In the genomic region with DNA sequence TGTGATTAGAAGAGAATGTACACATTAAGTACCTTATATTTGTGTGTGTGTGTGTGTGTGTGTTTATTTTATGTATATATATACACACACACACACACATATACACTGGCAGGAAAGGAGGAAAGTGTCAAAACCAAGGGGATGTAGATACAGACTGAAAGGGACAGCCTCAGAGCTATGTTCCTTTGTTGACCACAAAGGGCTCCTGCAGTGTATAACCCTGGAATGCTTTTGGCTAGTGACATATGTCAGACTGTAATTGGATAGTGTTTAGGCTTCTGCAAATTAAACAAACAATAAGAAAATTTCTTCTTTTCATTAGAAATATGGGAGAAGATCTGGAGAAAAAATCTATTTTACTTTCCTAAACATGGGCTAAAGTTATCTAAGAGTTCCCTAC, we compare ENCODE assay signal across 19 cellular contexts. TPM values are rescaled to one million over a fixed set of nuclear protein-coding genes. Genes with fewer than 3 reads are reported as not detected.
DNase-seq lines count a peak whose midpoint lies in the region; ATAC-seq, FAIRE-seq and TF ChIP-seq lines count a peak whose summit lies in the region.
"Had no signal": no experiment of that assay in that cellular context is flagged by ENCODE, and none has a peak within 500 bp of the region (broad histone marks: within the 10 kb centered on the region; RNA-seq: fewer than 3 reads in every experiment).

No MANE protein-coding gene starts in this region.

- CTCF ChIA-PET in HepG2 (lab: Yijun Ruan, JAX; ENCODE audit: low intra/inter-chr PET ratio, low total read pairs) (no interaction called here), OCI-LY7 (lab: Charles Lee; ENCODE audit: unreplicated experiment) (no interaction called here)

- FAIRE-seq in HepG2 (lab: Jason Lieb, UNC) = no peak
- FAIRE-seq: H54 had no signal

- peaks cover 16% of the 10 kb centered on the region for H3K4me1 ChIP-seq in HepG2 (ENCODE audit: insufficient read depth, low read length)
- peaks cover 0 to 18% (median 5%) of the 10 kb centered on the region in 4 donors for H3K4me1 ChIP-seq in right lobe of liver
- H3K4me1 ChIP-seq in OCI-LY7 (ENCODE audit: insufficient read depth, low read length, poor library complexity, severe bottlenecking) = no peaks in the 10 kb centered on the region
- no peaks in the 10 kb centered on the region for H3K4me1 ChIP-seq in mesenchymal stem cell (ENCODE audit: control insufficient read depth, insufficient read depth, low read depth, low read length)
- peaks cover 0 to 21% (median 15%) of the 10 kb centered on the region in 5 donors for H3K4me1 ChIP-seq in subcutaneous abdominal adipose tissue (ENCODE audit: control insufficient read depth in 5 of 5, insufficient read depth in 5 of 5, low read length in 5 of 5)

- BruUV-seq in HepG2 (replicated peaks; lab: Mats Ljungman, UMichigan) (TSS peak; percentile 29), OCI-LY7 (replicated peaks; lab: Mats Ljungman, UMichigan) (TSS peak; percentile 29)

- H2BK12ac ChIP-seq in mesenchymal stem cell (ENCODE audit: low read length in 2 of 2) = no peak overlapping the region

- H2AFZ ChIP-seq in HepG2 (ENCODE audit: low read length) (no peak overlapping the region), OCI-LY7 (ENCODE audit: low read length) (no peak overlapping the region), mesenchymal stem cell (ENCODE audit: low read depth, low read length) (no peak overlapping the region)

- TF ChIP-seq EP300 in HepG2 (IDR thresholded peaks at IDR 0.05; ENCODE audit: low read depth in 2 of 2, low read length in 2 of 2) = no peak
- no peak for TF ChIP-seq EP300 in HepG2 (CRISPR knock-in tag; IDR thresholded peaks at IDR 0.05; ENCODE audit: borderline replicate concordance)

- POLR2A ChIA-PET in HepG2 (lab: Yijun Ruan, JAX) (no interaction called here), OCI-LY7 (lab: Charles Lee) (interaction anchor here (0.6 kb wide), 1 partner anchor 11 kb away, joined by 3 read pairs; no protein-coding TSS in a partner anchor)

- H3K9ac ChIP-seq in HepG2 (ENCODE audit: insufficient read depth, low read depth, low read length) = no peak overlapping the region
- H3K9ac ChIP-seq in mesenchymal stem cell (ENCODE audit: low read length) = peak overlapping the region; percentile 46
- no peak overlapping the region for H3K9ac ChIP-seq in subcutaneous abdominal adipose tissue (ENCODE audit: low read length in 5 of 5)

- H3K27me3 ChIP-seq in HepG2 (ENCODE audit: control insufficient read depth in 1 of 2, insufficient read depth in 2 of 2, low read length in 2 of 2) (no peaks in the 10 kb centered on the region), right lobe of liver (no peaks in the 10 kb centered on the region), mesenchymal stem cell (ENCODE audit: control insufficient read depth in 1 of 2, insufficient read depth in 1 of 2, low read length in 2 of 2) (no peaks in the 10 kb centered on the region), subcutaneous abdominal adipose tissue (ENCODE audit: control insufficient read depth in 5 of 5, insufficient read depth in 4 of 5, low read length in 5 of 5) (no peaks in the 10 kb centered on the region)
- H3K27me3 ChIP-seq: Peyer's patch had no signal

- no peak overlapping the region for H4K91ac ChIP-seq in mesenchymal stem cell (ENCODE audit: low read length)

- H2BK15ac ChIP-seq in mesenchymal stem cell (ENCODE audit: low read depth, poor library complexity, severe bottlenecking) = no peak overlapping the region

- no peak for TF ChIP-seq POLR2A in HepG2 (IDR thresholded peaks at IDR 0.05; ENCODE audit: insufficient read depth in 1 of 2, low read depth in 2 of 2, low read length in 2 of 2)
- TF ChIP-seq POLR2A in right lobe of liver (IDR thresholded peaks at IDR 0.05) = no peak

- TF ChIP-seq CTCF in HepG2 (CRISPR knock-in tag; IDR thresholded peaks at IDR 0.05) (no peak), right lobe of liver (IDR thresholded peaks at IDR 0.05) (no peak), OCI-LY7 (conservative IDR thresholded peaks at IDR 0.05; ENCODE audit: low read length) (no peak), coronary artery (IDR thresholded peaks at IDR 0.05) (no peak)

- intact Hi-C loops in HepG2 (cut with micrococcal nuclease; ENCODE audit: unreplicated experiment) (no loop called here), right lobe of liver (cut with DNase I) (no loop called here), OCI-LY7 (cut with micrococcal nuclease; ENCODE audit: unreplicated experiment) (no loop called here)

- H3K4me2 ChIP-seq in HepG2 (ENCODE audit: low read depth, low read length) = no peak overlapping the region
- H3K4me2 ChIP-seq in OCI-LY7 (ENCODE audit: low read length) = no peak overlapping the region
- no peak overlapping the region for H3K4me2 ChIP-seq in mesenchymal stem cell (ENCODE audit: low read length, poor library complexity, severe bottlenecking)

- H3K4ac ChIP-seq in mesenchymal stem cell (ENCODE audit: low read depth in 1 of 2, low read length in 2 of 2) = no peak overlapping the region

- H4K20me1 ChIP-seq in HepG2 (ENCODE audit: insufficient read depth, low read length) = peaks cover 7% of the 10 kb centered on the region
- no peaks in the 10 kb centered on the region for H4K20me1 ChIP-seq in OCI-LY7 (ENCODE audit: insufficient read depth, low read length)

- ATAC-seq in HepG2 (no peak), right lobe of liver (no peak), HG02678 (IDR thresholded peaks at IDR 0.05; ENCODE audit: unreplicated experiment) (no peak)
- ATAC-seq: CD8-positive, alpha-beta T cell had no signal

- H3K9me2 ChIP-seq in OCI-LY7 (ENCODE audit: insufficient read depth, low read length) = no peaks in the 10 kb centered on the region

- DNase-seq in HepG2 (ENCODE audit: low spot score) = no peak
- no peak for DNase-seq in right lobe of liver
- no peak for DNase-seq in OCI-LY7 (ENCODE audit: low spot score)
- no peak for DNase-seq in mesenchymal stem cell
- no peak for DNase-seq in D341Med (ENCODE audit: low spot score)
- no peak for DNase-seq in coronary artery (ENCODE audit: low spot score)
- DNase-seq: CD8-positive, alpha-beta T cell; NCI-H1694; NCI-H446; NCI-H748 treated with DMSO at 0.1 percent for 48 hours; Peyer's patch; SIG-M5; SW 1271 had no signal

- no peak for TF ChIP-seq RAD21 in HepG2 (CRISPR knock-in tag; IDR thresholded peaks at IDR 0.05)

- peaks cover 28% of the 10 kb centered on the region for H3K79me2 ChIP-seq in HepG2 (ENCODE audit: insufficient read depth, low read length)
- H3K79me2 ChIP-seq in OCI-LY7 (ENCODE audit: insufficient read depth, low read depth, low read length) = peaks cover 17% of the 10 kb centered on the region; the same call in 1 of the 2 replicates

- H2BK5ac ChIP-seq in mesenchymal stem cell (ENCODE audit: low read depth, low read length, poor library complexity, severe bottlenecking) = no peak overlapping the region

- no peak overlapping the region for H2AK5ac ChIP-seq in mesenchymal stem cell (ENCODE audit: low read length, severe bottlenecking)

- H3K36me3 ChIP-seq in HepG2 (replicated peaks in 1 of 2; ENCODE audit: control insufficient read depth in 1 of 2, insufficient read depth in 2 of 2, low read length in 2 of 2) (peaks cover 8 to 58% of the 10 kb centered on the region in 2 experiments), right lobe of liver (peaks cover 0 to 37% (median 18%) of the 10 kb centered on the region in 4 donors), OCI-LY7 (ENCODE audit: insufficient read depth, low read length) (peaks cover 68% of the 10 kb centered on the region), mesenchymal stem cell (ENCODE audit: control insufficient read depth in 1 of 2, insufficient read depth in 2 of 2, low read depth in 1 of 2, low read length in 2 of 2) (peaks cover 18 to 45% of the 10 kb centered on the region in 2 experiments), subcutaneous abdominal adipose tissue (ENCODE audit: control insufficient read depth in 5 of 5, insufficient read depth in 5 of 5, low read length in 5 of 5) (peaks cover 9 to 29% (median 19%) of the 10 kb centered on the region in 5 donors)

- H3K9me3 ChIP-seq in HepG2 (ENCODE audit: low read length) (no peaks in the 10 kb centered on the region), right lobe of liver (no peaks in the 10 kb centered on the region), OCI-LY7 (ENCODE audit: low read length) (no peaks in the 10 kb centered on the region), mesenchymal stem cell (ENCODE audit: control insufficient read depth, low read length) (no peaks in the 10 kb centered on the region), subcutaneous abdominal adipose tissue (ENCODE audit: control insufficient read depth in 5 of 5, low read length in 5 of 5) (no peaks in the 10 kb centered on the region)
- H3K9me3 ChIP-seq: Peyer's patch had no signal

- in situ Hi-C loops in HepG2 (cut with HindIII; ENCODE audit: extremely low pct_ligation_motif_present, low pct_unique_long_range_greater_than_20kb) = no loop called here

- no peak overlapping the region for H4K8ac ChIP-seq in mesenchymal stem cell (ENCODE audit: low read length)

- H3K4me3 ChIP-seq in HepG2 (replicated peaks in 1 of 3; ENCODE audit: insufficient read depth in 1 of 3, low read depth in 2 of 3, low read length in 3 of 3) = no peak overlapping the region
- H3K4me3 ChIP-seq in right lobe of liver = no peak overlapping the region
- H3K4me3 ChIP-seq in OCI-LY7 (ENCODE audit: low read depth, low read length, poor library complexity, severe bottlenecking) = no peak overlapping the region
- no peak overlapping the region for H3K4me3 ChIP-seq in mesenchymal stem cell (ENCODE audit: insufficient read depth in 1 of 2, low read depth in 1 of 2, low read length in 2 of 2)
- H3K4me3 ChIP-seq in subcutaneous abdominal adipose tissue (ENCODE audit: low read depth in 1 of 5, low read length in 5 of 5) = no peak overlapping the region
- H3K4me3 ChIP-seq in coronary artery = no peak overlapping the region
- H3K4me3 ChIP-seq: Peyer's patch had no signal

- H2BK120ac ChIP-seq in mesenchymal stem cell (ENCODE audit: low read depth, low read length) = no peak overlapping the region

- H3K27ac ChIP-seq in HepG2 (ENCODE audit: extremely low read length, insufficient read depth, low read length) = no peak overlapping the region
- no peak overlapping the region for H3K27ac ChIP-seq in right lobe of liver
- no peak overlapping the region for H3K27ac ChIP-seq in OCI-LY7 (ENCODE audit: low read depth, low read length, poor library complexity, severe bottlenecking)
- no peak overlapping the region for H3K27ac ChIP-seq in mesenchymal stem cell (ENCODE audit: low read length, poor library complexity, severe bottlenecking)
- H3K27ac ChIP-seq in subcutaneous abdominal adipose tissue (ENCODE audit: low read depth, low read length) = peak overlapping the region; percentile 10
- H3K27ac ChIP-seq in coronary artery = no peak overlapping the region
- H3K27ac ChIP-seq: Peyer's patch had no signal

- no peak overlapping the region for H3K14ac ChIP-seq in mesenchymal stem cell (ENCODE audit: low read length in 2 of 2)

- H3K79me1 ChIP-seq in mesenchymal stem cell (replicated peaks; ENCODE audit: low read length, poor library complexity, severe bottlenecking) = peaks cover 11% of the 10 kb centered on the region

- H3K23ac ChIP-seq in mesenchymal stem cell (ENCODE audit: low read length in 2 of 2) = no peak overlapping the region

- H3K18ac ChIP-seq in mesenchymal stem cell (ENCODE audit: low read depth in 1 of 2, low read length in 2 of 2) = no peak overlapping the region

RNA-seq across cellular contexts. Expression of a gene that starts 15.9 kb away (rescaled TPM):
- 21.9 and 28.7 TPM in 2 replicates for total RNA-seq in HepG2 (2016; rRNA removed; fragmentation: Illumina TruSeq; extraction: Trizol)
- 3.2 and 4.2 TPM in 2 replicates for total RNA-seq in HepG2 (2016; cell fraction: cytosol; rRNA removed; fragmentation: Illumina TruSeq; extraction: Trizol; ENCODE audit: low read depth)
- 22.3 and 26.2 TPM in 2 replicates for total RNA-seq in HepG2 (2016; cell fraction: insoluble cytoplasmic fraction; rRNA removed; fragmentation: Illumina TruSeq; extraction: Trizol)
- total RNA-seq in HepG2 (2016; cell fraction: membrane; rRNA removed; fragmentation: Illumina TruSeq; extraction: Trizol) = 7.6 and 8.1 TPM in 2 replicates
- 23.7 and 28.1 TPM in 2 replicates for total RNA-seq in HepG2 (2016; cell fraction: nucleus; rRNA removed; fragmentation: Illumina TruSeq; extraction: Trizol)
- 17.1 and 17.6 TPM in 2 replicates for polyA plus RNA-seq in HepG2 (2011; rRNA removed)
- 6.6 and 6.8 TPM in 2 replicates for polyA plus RNA-seq in HepG2 (2011; cell fraction: cytosol; rRNA removed)
- polyA plus RNA-seq in HepG2 (2011; cell fraction: nucleus; rRNA removed) = 33.9 and 34.6 TPM in 2 replicates
- 17.5 and 19.2 TPM in 2 replicates for polyA plus RNA-seq in HepG2 (2012)
- 1.1 and 1.4 TPM in 2 replicates for polyA plus RNA-seq in HepG2 (2016; cell fraction: cytosol; fragmentation: Illumina TruSeq; extraction: Trizol; ENCODE audit: low read depth)
- 13.0 and 19.5 TPM in 2 replicates for polyA plus RNA-seq in HepG2 (2016; cell fraction: insoluble cytoplasmic fraction; fragmentation: Illumina TruSeq; extraction: Trizol; ENCODE audit: low read depth)
- 2.5 and 3.3 TPM in 2 replicates for polyA plus RNA-seq in HepG2 (2016; cell fraction: membrane; fragmentation: Illumina TruSeq; extraction: Trizol; ENCODE audit: low read depth)
- 34.6 and 42.2 TPM in 2 replicates for polyA plus RNA-seq in HepG2 (2016; cell fraction: nucleus; fragmentation: Illumina TruSeq; extraction: Trizol; ENCODE audit: insufficient read depth, low read depth)
- 41.9 and 48.3 TPM in 2 replicates for polyA minus RNA-seq in HepG2 (2011; rRNA and poly(A)+ RNA removed; ENCODE audit: low replicate concordance)
- 21.2 and 23.7 TPM in 2 replicates for polyA minus RNA-seq in HepG2 (2011; cell fraction: cytosol; rRNA and poly(A)+ RNA removed)
- polyA minus RNA-seq in HepG2 (2011; cell fraction: nucleus; rRNA and poly(A)+ RNA removed) = 31.8 and 43.1 TPM in 2 replicates
- total RNA-seq in right lobe of liver = 10 to 100 TPM; 22.6 to 27.2 (median 23.7) TPM
- total RNA-seq in OCI-LY7 (2014; rRNA removed; shearing (Covaris generic)) = 13.8 and 17.8 TPM in 2 replicates
- total RNA-seq in OCI-LY7 (2022) = 33.4 and 36.9 TPM in 2 replicates
- polyA plus RNA-seq in mesenchymal stem cell (2013, experiment 1 of 2) = 28.8 TPM
- polyA plus RNA-seq in mesenchymal stem cell (2013, experiment 2 of 2) = 26.0 TPM

RNA-seq across cellular contexts. Expression of a gene that starts 19.9 kb away (rescaled TPM):
- total RNA-seq in HepG2 (2016; rRNA removed; fragmentation: Illumina TruSeq; extraction: Trizol) (not detected in 2 replicates), right lobe of liver (not detected), OCI-LY7 (2022) (not detected in 2 replicates)
- total RNA-seq in HepG2 (2016; cell fraction: cytosol; rRNA removed; fragmentation: Illumina TruSeq; extraction: Trizol; ENCODE audit: low read depth) = not detected in 2 replicates
- total RNA-seq in HepG2 (2016; cell fraction: insoluble cytoplasmic fraction; rRNA removed; fragmentation: Illumina TruSeq; extraction: Trizol) = not detected in 2 replicates
- total RNA-seq in HepG2 (2016; cell fraction: membrane; rRNA removed; fragmentation: Illumina TruSeq; extraction: Trizol) = 0.14 TPM in 1 of 2 replicates, not detected in the other
- total RNA-seq in HepG2 (2016; cell fraction: nucleus; rRNA removed; fragmentation: Illumina TruSeq; extraction: Trizol) = not detected in 2 replicates
- not detected in 2 replicates for polyA plus RNA-seq in HepG2 (2011; rRNA removed)
- 0.05 TPM in 1 of 2 replicates, not detected in the other for polyA plus RNA-seq in HepG2 (2011; cell fraction: cytosol; rRNA removed)
- polyA plus RNA-seq in HepG2 (2011; cell fraction: nucleus; rRNA removed) = 0.11 TPM in 1 of 2 replicates, not detected in the other
- not detected in 2 replicates for polyA plus RNA-seq in HepG2 (2012)
- 0.11 and 0.28 TPM in 2 replicates for polyA plus RNA-seq in HepG2 (2016; cell fraction: cytosol; fragmentation: Illumina TruSeq; extraction: Trizol; ENCODE audit: low read depth)
- polyA plus RNA-seq in HepG2 (2016; cell fraction: insoluble cytoplasmic fraction; fragmentation: Illumina TruSeq; extraction: Trizol; ENCODE audit: low read depth) = not detected in 2 replicates
- 0.12 TPM in 1 of 2 replicates, not detected in the other for polyA plus RNA-seq in HepG2 (2016; cell fraction: membrane; fragmentation: Illumina TruSeq; extraction: Trizol; ENCODE audit: low read depth)
- not detected in 2 replicates for polyA plus RNA-seq in HepG2 (2016; cell fraction: nucleus; fragmentation: Illumina TruSeq; extraction: Trizol; ENCODE audit: insufficient read depth, low read depth)
- not detected in 2 replicates for polyA minus RNA-seq in HepG2 (2011; rRNA and poly(A)+ RNA removed; ENCODE audit: low replicate concordance)
- polyA minus RNA-seq in HepG2 (2011; cell fraction: cytosol; rRNA and poly(A)+ RNA removed) = not detected in 2 replicates
- polyA minus RNA-seq in HepG2 (2011; cell fraction: nucleus; rRNA and poly(A)+ RNA removed) = not detected in 2 replicates
- total RNA-seq in OCI-LY7 (2014; rRNA removed; shearing (Covaris generic)) = not detected in 2 replicates
- polyA plus RNA-seq in mesenchymal stem cell (2013, experiment 1 of 2) = 0.04 TPM
- polyA plus RNA-seq in mesenchymal stem cell (2013, experiment 2 of 2) = 0.04 TPM
- total RNA-seq: CD8-positive, alpha-beta T cell; HT1080; Peyer's patch had no signal
- polyA plus RNA-seq: AG04450, BJ had no signal

RNA-seq across cellular contexts. Expression of a gene that starts 35.1 kb away (rescaled TPM):
- total RNA-seq in HepG2 (2016; rRNA removed; fragmentation: Illumina TruSeq; extraction: Trizol) (0.24 and 0.69 TPM in 2 replicates), right lobe of liver (not detected), OCI-LY7 (2022) (0.48 TPM in 1 of 2 replicates, not detected in the other)
- 0.18 and 0.20 TPM in 2 replicates for total RNA-seq in HepG2 (2016; cell fraction: cytosol; rRNA removed; fragmentation: Illumina TruSeq; extraction: Trizol; ENCODE audit: low read depth)
- total RNA-seq in HepG2 (2016; cell fraction: insoluble cytoplasmic fraction; rRNA removed; fragmentation: Illumina TruSeq; extraction: Trizol) = 0.40 and 0.52 TPM in 2 replicates
- total RNA-seq in HepG2 (2016; cell fraction: membrane; rRNA removed; fragmentation: Illumina TruSeq; extraction: Trizol) = 0.17 and 0.25 TPM in 2 replicates
- total RNA-seq in HepG2 (2016; cell fraction: nucleus; rRNA removed; fragmentation: Illumina TruSeq; extraction: Trizol) = 0.28 and 0.37 TPM in 2 replicates
- 0.58 and 0.76 TPM in 2 replicates for polyA plus RNA-seq in HepG2 (2011; rRNA removed)
- polyA plus RNA-seq in HepG2 (2011; cell fraction: cytosol; rRNA removed) = 0.56 and 0.68 TPM in 2 replicates
- polyA plus RNA-seq in HepG2 (2011; cell fraction: nucleus; rRNA removed) = 0.47 TPM in 1 of 2 replicates, not detected in the other
- 0.23 and 0.27 TPM in 2 replicates for polyA plus RNA-seq in HepG2 (2012)
- polyA plus RNA-seq in HepG2 (2016; cell fraction: cytosol; fragmentation: Illumina TruSeq; extraction: Trizol; ENCODE audit: low read depth) = 0.12 TPM in 1 of 2 replicates, not detected in the other
- 0.24 and 0.34 TPM in 2 replicates for polyA plus RNA-seq in HepG2 (2016; cell fraction: insoluble cytoplasmic fraction; fragmentation: Illumina TruSeq; extraction: Trizol; ENCODE audit: low read depth)
- 0.31 TPM in 1 of 2 replicates, not detected in the other for polyA plus RNA-seq in HepG2 (2016; cell fraction: membrane; fragmentation: Illumina TruSeq; extraction: Trizol; ENCODE audit: low read depth)
- polyA plus RNA-seq in HepG2 (2016; cell fraction: nucleus; fragmentation: Illumina TruSeq; extraction: Trizol; ENCODE audit: insufficient read depth, low read depth) = 0.35 and 0.46 TPM in 2 replicates
- 0.24 TPM in 1 of 2 replicates, not detected in the other for polyA minus RNA-seq in HepG2 (2011; rRNA and poly(A)+ RNA removed; ENCODE audit: low replicate concordance)
- polyA minus RNA-seq in HepG2 (2011; cell fraction: cytosol; rRNA and poly(A)+ RNA removed) = not detected in 2 replicates
- not detected in 2 replicates for polyA minus RNA-seq in HepG2 (2011; cell fraction: nucleus; rRNA and poly(A)+ RNA removed)
- total RNA-seq in OCI-LY7 (2014; rRNA removed; shearing (Covaris generic)) = 0.62 TPM in 1 of 2 replicates, not detected in the other
- polyA plus RNA-seq in mesenchymal stem cell (2013, experiment 1 of 2) = 0.12 TPM
- 0.25 TPM for polyA plus RNA-seq in mesenchymal stem cell (2013, experiment 2 of 2)
- total RNA-seq: CD8-positive, alpha-beta T cell; HT1080; Peyer's patch had no signal
